14 cellular contexts compared by ENCODE assay signal in the genomic region with DNA sequence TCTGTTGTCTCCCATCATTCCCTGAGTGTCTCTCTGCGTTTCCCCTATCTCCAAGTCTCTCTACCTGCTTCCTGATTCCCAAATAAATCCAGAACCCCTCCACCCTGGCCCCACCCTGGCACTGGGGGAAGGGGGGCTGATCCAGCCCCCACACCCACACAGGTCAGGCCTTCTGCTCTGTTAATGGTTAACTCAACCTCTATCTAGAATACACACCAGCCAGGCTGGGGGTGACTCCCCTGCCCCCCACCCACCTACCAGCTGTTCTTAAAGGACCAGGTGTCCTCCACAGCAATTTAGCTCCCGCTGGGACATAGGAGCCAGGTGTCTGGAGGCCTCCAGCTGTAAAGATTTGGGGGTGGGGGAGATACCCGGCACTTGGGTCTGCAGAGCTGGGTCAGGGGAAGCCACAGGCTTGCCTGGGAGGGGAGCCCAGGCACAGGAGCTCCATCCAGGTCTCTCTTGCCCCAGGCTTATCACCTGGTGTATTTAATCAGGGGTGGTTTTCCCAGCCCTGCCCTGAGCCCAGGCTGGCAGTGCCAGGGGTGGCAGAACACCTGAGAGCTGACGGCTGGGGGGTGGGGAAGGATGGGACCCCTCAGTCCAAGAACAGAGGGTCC. TPM values are rescaled to one million over a fixed set of nuclear protein-coding genes. Genes with fewer than 3 reads are reported as not detected.
DNase-seq lines count a peak whose midpoint lies in the region; ATAC-seq and TF ChIP-seq lines count a peak whose summit lies in the region.
"Had no signal": no experiment of that assay in that cellular context is flagged by ENCODE, and none has a peak within 500 bp of the region (broad histone marks: within the 10 kb centered on the region; RNA-seq: fewer than 3 reads in every experiment).

No MANE protein-coding gene starts in this region.

- BruUV-seq in Caco-2 (replicated peaks; lab: Mats Ljungman, UMichigan) = no TSS peak

- 20 to 24% methylated on average over 1 to 4 of the region's 4 CpGs for WGBS in endodermal cell (ENCODE audit: insufficient coverage in 1 of 2, insufficient read length in 1 of 2), 2 experiments
- WGBS in aorta, 2 donors = 74 to 78% methylated on average over 4 of the region's 4 CpGs

- POLR2A ChIA-PET in Caco-2 (lab: Charles Lee) = interaction anchor here (0.6 to 2.4 kb wide), 8 partner anchors 11 to 422 kb away, joined by 3 to 84 read pairs (median 4); a partner anchor contains a TSS

- no peaks in the 10 kb centered on the region for H3K27me3 Mint-ChIP-seq in Caco-2 (ENCODE audit: insufficient read depth, unreplicated experiment)
- H3K27me3 Mint-ChIP-seq in endodermal cell (ENCODE audit: insufficient read depth) = no peaks in the 10 kb centered on the region
- peaks cover 8% of the 10 kb centered on the region for H3K27me3 Mint-ChIP-seq in nephron (ENCODE audit: low read depth)

- no peaks in the 10 kb centered on the region for H3K9me3 ChIP-seq in Caco-2
- no peaks in the 10 kb centered on the region for H3K9me3 ChIP-seq in endodermal cell (ENCODE audit: control insufficient read depth, low read length)
- H3K9me3 ChIP-seq in aorta (ENCODE audit: control insufficient read depth, low read length) = no peaks in the 10 kb centered on the region
- H3K9me3 ChIP-seq: thyroid gland had no signal

- H3K27me3 ChIP-seq in Caco-2 (replicated peaks; ENCODE audit: control insufficient read depth, insufficient read depth, low read length) (no peaks in the 10 kb centered on the region), endodermal cell (ENCODE audit: control insufficient read depth, insufficient read depth, low read length, poor library complexity, severe bottlenecking) (no peaks in the 10 kb centered on the region), aorta (ENCODE audit: control insufficient read depth in 1 of 2, insufficient read depth in 2 of 2, low read length in 1 of 2) (no peaks in the 10 kb centered on the region)
- H3K27me3 ChIP-seq: thyroid gland had no signal

- H3K4me1 ChIP-seq in Caco-2 (peaks cover 35% of the 10 kb centered on the region), endodermal cell (ENCODE audit: control insufficient read depth, insufficient read depth, low read length) (peaks cover 6% of the 10 kb centered on the region), aorta (ENCODE audit: control insufficient read depth in 1 of 2, insufficient read depth in 2 of 2, low read length in 2 of 2) (peaks cover 0 to 3% of the 10 kb centered on the region in 2 donors)

- H3K9ac ChIP-seq in endodermal cell (ENCODE audit: extremely low read depth, low read length, poor library complexity, severe bottlenecking) = peak overlapping the region; percentile 84

- TF ChIP-seq CTCF in Caco-2 (IDR thresholded peaks at IDR 0.05; ENCODE audit: insufficient read depth in 1 of 2, low read depth in 1 of 2, low read length in 1 of 2, severe bottlenecking in 1 of 2, unreplicated experiment in 1 of 2) (no peak), LNCaP clone FGC (IDR thresholded peaks at IDR 0.05; ENCODE audit: control insufficient read depth, extremely low read depth, insufficient read depth) (no peak), endodermal cell (conservative IDR thresholded peaks at IDR 0.05) (no peak), nephron (IDR thresholded peaks at IDR 0.05; ENCODE audit: unreplicated experiment in 3 of 3) (no peak)

- peak; percentile 85 to 94 for DNase-seq in Caco-2
- no peak for DNase-seq in LNCaP clone FGC (ENCODE audit: low read depth)
- peak; percentile 91 for DNase-seq in endodermal cell
- no peak for DNase-seq in cerebellum (ENCODE audit: low spot score)
- DNase-seq in aorta = no peak
- DNase-seq in UCSD-AML1 (lab: John Stamatoyannopoulos, UW; ENCODE audit: unreplicated experiment) = no peak
- DNase-seq in NCI-H2196 (lab: John Stamatoyannopoulos, UW; ENCODE audit: unreplicated experiment) = no peak
- DNase-seq: naive B cell; NCI-H187 treated with DMSO at 0.1 percent for 48 hours; stimulated activated CD4-positive, alpha-beta T cell treated with anti-CD3 and anti-CD28 coated beads, Interleukin-4, amount 100 ng/mL, for 4 hours; T-helper 9 cell; thyroid gland had no signal

- H3K9me3 Mint-ChIP-seq in Caco-2 (ENCODE audit: unreplicated experiment) (no peaks in the 10 kb centered on the region), endodermal cell (no peaks in the 10 kb centered on the region), nephron (no peaks in the 10 kb centered on the region)

- H3K4me1 Mint-ChIP-seq in Caco-2 (ENCODE audit: low read depth, unreplicated experiment) = peaks cover 34% of the 10 kb centered on the region
- H3K4me1 Mint-ChIP-seq in endodermal cell = peaks cover 37% of the 10 kb centered on the region
- H3K4me1 Mint-ChIP-seq in nephron = peaks cover 43% of the 10 kb centered on the region

- H3K27ac ChIP-seq in endodermal cell (ENCODE audit: low read depth, low read length) (peak overlapping the region; percentile 42), aorta (ENCODE audit: low read depth in 1 of 2, low read length in 2 of 2) (no peak overlapping the region)
- H3K27ac ChIP-seq: thyroid gland had no signal

- H3K36me3 Mint-ChIP-seq in Caco-2 (ENCODE audit: insufficient read depth, unreplicated experiment) (peaks cover 34% of the 10 kb centered on the region), endodermal cell (ENCODE audit: low read depth) (no peaks in the 10 kb centered on the region), nephron (ENCODE audit: low read depth) (peaks cover 4% of the 10 kb centered on the region)

- H3K4me3 ChIP-seq in Caco-2 (ENCODE audit: low read depth, low read length) (peak overlapping the region; percentile 48), LNCaP clone FGC (ENCODE audit: low read depth, low read length) (peak overlapping the region; percentile 76), endodermal cell (ENCODE audit: low read length) (peak overlapping the region; percentile 88), aorta (ENCODE audit: low read length in 2 of 2) (no peak overlapping the region)
- H3K4me3 ChIP-seq: thyroid gland had no signal

- ATAC-seq in aorta (ENCODE audit: low FRiP score) = no peak

- CTCF ChIA-PET in Caco-2 (lab: Charles Lee) = interaction anchor here (0.5 to 4.3 kb wide), 13 partner anchors 8 to 1111 kb away, joined by 3 to 86 read pairs (median 5); a partner anchor contains a TSS

- H3K4me3 Mint-ChIP-seq in Caco-2 (ENCODE audit: unreplicated experiment) = peak overlapping the region; percentile 65
- H3K4me3 Mint-ChIP-seq in endodermal cell = peak overlapping the region; percentile 63
- H3K4me3 Mint-ChIP-seq in nephron = peak overlapping the region; percentile 82 to 88 (median 86)

- H3K36me3 ChIP-seq in Caco-2 (ENCODE audit: control insufficient read depth, insufficient read depth, low read length) (no peaks in the 10 kb centered on the region), endodermal cell (ENCODE audit: control insufficient read depth, insufficient read depth, low read length) (peaks cover 3% of the 10 kb centered on the region), aorta (ENCODE audit: control insufficient read depth in 1 of 2, insufficient read depth in 2 of 2, low read length in 1 of 2) (no peaks in the 10 kb centered on the region)

- H3K27ac Mint-ChIP-seq in Caco-2 (ENCODE audit: unreplicated experiment) = peak overlapping the region; percentile 60
- H3K27ac Mint-ChIP-seq in endodermal cell = peak overlapping the region; percentile 84
- H3K27ac Mint-ChIP-seq in nephron = peak overlapping the region; percentile 54 to 95 (median 91)

- intact Hi-C loops in Caco-2 (cut with micrococcal nuclease; ENCODE audit: unreplicated experiment) = loop anchor here (1.0 to 5.0 kb wide), 4 partner anchors 9 to 135 kb away; a partner anchor contains a TSS
- intact Hi-C loops in aorta (cut with DNase I) = loop anchor here in 1 of 2 donors (5.0 kb wide), 1 partner anchor 65 kb away; a partner anchor contains a TSS

RNA-seq across cellular contexts. Expression of a gene that starts 3.9 kb away (rescaled TPM):
- total RNA-seq in Caco-2 (2022) = 27.6 and 29.2 TPM in 2 replicates
- 10 to 100 TPM; 23.8 to 30.3 TPM for total RNA-seq in endodermal cell
- polyA plus RNA-seq in endodermal cell (2013, experiment 1 of 2) = 18.0 TPM
- polyA plus RNA-seq in endodermal cell (2013, experiment 2 of 2) = 18.3 TPM
- total RNA-seq in cerebellum = 18.1 TPM
- 10 to 100 TPM; 15.6 to 17.7 TPM for total RNA-seq in aorta
- polyA plus RNA-seq in aorta = 10 to 100 TPM in 1 of 2 donors, 1 to 10 TPM in 1; 4.1 to 13.3 TPM

RNA-seq across cellular contexts. Expression of a gene that starts 17.9 kb away (rescaled TPM):
- total RNA-seq in Caco-2 (2022) = 15.3 and 19.0 TPM in 2 replicates
- total RNA-seq in endodermal cell = 10 to 100 TPM; 54.2 to 58.1 TPM
- polyA plus RNA-seq in endodermal cell (2013, experiment 1 of 2) = 8.4 TPM
- 8.1 TPM for polyA plus RNA-seq in endodermal cell (2013, experiment 2 of 2)
- not detected for total RNA-seq in cerebellum
- under 1 TPM in 1 of 2 donors, not detected in 1; 0.23 TPM for total RNA-seq in aorta
- 1 to 10 TPM in 1 of 2 donors, not detected in 1; 3.6 TPM for polyA plus RNA-seq in aorta
- total RNA-seq: cardiac septum, thyroid gland had no signal

RNA-seq across cellular contexts. Expression of a gene that starts 19.1 kb away (rescaled TPM):
- 81.8 and 85.0 TPM in 2 replicates for total RNA-seq in Caco-2 (2022)
- 100 to 1,000 TPM; 104 to 119 TPM for total RNA-seq in endodermal cell
- 68.8 TPM for polyA plus RNA-seq in endodermal cell (2013, experiment 1 of 2)
- polyA plus RNA-seq in endodermal cell (2013, experiment 2 of 2) = 64.9 TPM
- 27.1 TPM for total RNA-seq in cerebellum
- total RNA-seq in aorta = 10 to 100 TPM; 49.8 to 52.0 TPM
- 10 to 100 TPM; 22.4 to 98.6 TPM for polyA plus RNA-seq in aorta

RNA-seq across cellular contexts. Expression of a gene that starts 20.4 kb away (rescaled TPM):
- total RNA-seq in Caco-2 (2022) = 15.8 and 18.1 TPM in 2 replicates
- total RNA-seq in endodermal cell = 10 to 100 TPM; 13.6 to 19.9 TPM
- polyA plus RNA-seq in endodermal cell (2013, experiment 1 of 2) = 9.8 TPM
- 8.9 TPM for polyA plus RNA-seq in endodermal cell (2013, experiment 2 of 2)
- total RNA-seq in cerebellum = 1.5 TPM
- 1 to 10 TPM; 5.6 to 7.3 TPM for total RNA-seq in aorta
- polyA plus RNA-seq in aorta = 1 to 10 TPM; 4.9 to 8.3 TPM

RNA-seq across cellular contexts. Expression of a gene that starts 32.6 kb away (rescaled TPM):
- total RNA-seq in Caco-2 (2022) = not detected in 2 replicates
- not detected for total RNA-seq in endodermal cell
- not detected for polyA plus RNA-seq in endodermal cell (2013, experiment 1 of 2)
- not detected for polyA plus RNA-seq in endodermal cell (2013, experiment 2 of 2)
- total RNA-seq in cerebellum = not detected
- total RNA-seq in aorta = not detected
- not detected for polyA plus RNA-seq in aorta
- total RNA-seq: cardiac septum, thyroid gland had no signal

Comparison
In these comparisons a context has a peak if more than half of its experiments do, and no peak if none do; other contexts are left out.
1. DNase-seq: peak in Caco-2 (2 of 2) and endodermal cell (single experiment); none in LNCaP clone FGC (single experiment), cerebellum (single experiment), aorta (0 of 2), UCSD-AML1 (single experiment) and NCI-H2196 (single experiment).
2. H3K4me3 ChIP-seq: peak in Caco-2 (single experiment), LNCaP clone FGC (single experiment) and endodermal cell (single experiment); none in aorta (0 of 2).
3. RNA of a gene that starts 17.9 kb away (total RNA-seq): 54.2 to 58.1 TPM in endodermal cell and 15.3 to 19.0 TPM in Caco-2; 0.23 TPM in aorta and not detected in cerebellum (single experiment); every median in the first group is over 10 times any median in the second.
4. Peak in every context shown above with its lines, with median percentiles within 50 percentile points of each other: H3K27ac Mint-ChIP-seq and H3K4me3 Mint-ChIP-seq.